Comparison of ENCODE assay signal across 26 cellular contexts in the genomic region with DNA sequence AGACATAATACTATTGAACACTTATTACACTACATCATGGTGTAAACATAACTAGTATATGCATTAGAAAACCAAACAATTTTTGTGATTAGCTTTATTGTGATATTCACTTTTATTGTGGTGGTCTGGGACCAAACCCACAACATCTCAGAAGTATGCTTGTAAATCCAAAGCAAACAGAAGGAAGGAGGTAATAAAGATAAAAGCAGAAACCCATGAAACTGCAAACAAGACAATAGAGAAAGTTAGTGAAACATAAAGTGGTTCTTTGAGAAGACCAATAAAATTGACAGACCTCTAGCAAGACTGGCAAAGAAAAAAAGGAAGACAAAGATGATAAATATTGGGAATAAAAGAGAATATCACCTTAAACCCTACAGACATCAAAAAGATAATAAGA.
"Had no signal": no experiment of that assay in that cellular context is flagged by ENCODE, and none has a peak within 500 bp of the region (broad histone marks: within the 10 kb centered on the region; RNA-seq: fewer than 3 reads in every experiment).

No MANE protein-coding gene starts in this region.

- H3K4me1 ChIP-seq: neural progenitor cell, parathyroid adenoma, psoas muscle, right lobe of liver, sigmoid colon, stomach, thyroid gland, tibial nerve, upper lobe of left lung, vagina had no signal

- H3K27me3 Mint-ChIP-seq: progenitor cell of endocrine pancreas; stimulated activated naive CD8-positive, alpha-beta T cell treated with anti-CD3 and anti-CD28 coated beads, Interleukin-15, Interleukin-2, amounts not matched to agents 100 ng/mL and 50 ng/mL, for 24 hours had no signal

- H3K27me3 ChIP-seq: neural progenitor cell, ovary, right lobe of liver, sigmoid colon, stomach, thyroid gland, tibial nerve, upper lobe of left lung, vagina had no signal

- H3K9me3 ChIP-seq: ovary, psoas muscle, right lobe of liver, thyroid gland, vagina had no signal

- DNase-seq: occipital lobe; ovary; psoas muscle; right cardiac atrium; right lobe of liver; sigmoid colon; small intestine; stimulated activated CD4-positive, alpha-beta T cell treated with anti-CD3 and anti-CD28 coated beads, Interleukin-15, amount 100 ng/mL, for 24 hours; stimulated activated CD4-positive, alpha-beta T cell treated with anti-CD3 and anti-CD28 coated beads, Interleukin-2, amount 100 ng/mL, for 24 hours; stimulated activated CD4-positive, alpha-beta T cell treated with anti-CD3 and anti-CD28 coated beads, Interleukin-2, amount 100 ng/mL, for 48 hours; stimulated activated CD4-positive, alpha-beta T cell treated with anti-CD3 and anti-CD28 coated beads, Interleukin-4, amount 100 ng/mL, for 24 hours; stimulated activated naive B cell treated with anti-CD40 and anti-IgM and Interleukin-4, amounts not matched to agents 10 μg/mL and 1 μg/mL and 100 μg/mL, for 72 hours; stimulated activated naive CD4-positive, alpha-beta T cell treated with Interleukin-2 at 50 U/mL for 16 hours; stomach; thyroid gland; trophoblast cell; upper lobe of left lung had no signal

- H3K27ac Mint-ChIP-seq: nephron; neural progenitor cell; progenitor cell of endocrine pancreas; stimulated activated effector memory CD8-positive, alpha-beta T cell treated with anti-CD3 and anti-CD28 coated beads, Interleukin-12 subunit alpha, Interleukin-12 subunit beta, amount 100 ng/mL, for 72 hours; stimulated activated naive B cell treated with anti-CD40 and anti-IgM and Interleukin-4, amounts not matched to agents 10 μg/mL and 1 μg/mL and 100 μg/mL, for 72 hours; stimulated activated naive CD8-positive, alpha-beta T cell treated with anti-CD3 and anti-CD28 coated beads, Interleukin-15, Interleukin-2, amounts not matched to agents 100 ng/mL and 50 ng/mL, for 24 hours had no signal

- H3K36me3 Mint-ChIP-seq: neural progenitor cell; stimulated activated effector memory CD8-positive, alpha-beta T cell treated with anti-CD3 and anti-CD28 coated beads, Interleukin-12 subunit alpha, Interleukin-12 subunit beta, amount 100 ng/mL, for 72 hours had no signal

- H3K4me3 Mint-ChIP-seq: nephron; neural progenitor cell; stimulated activated effector memory CD8-positive, alpha-beta T cell treated with anti-CD3 and anti-CD28 coated beads, Interleukin-12 subunit alpha, Interleukin-12 subunit beta, amount 100 ng/mL, for 72 hours; stimulated activated naive B cell treated with anti-CD40 and anti-IgM and Interleukin-4, amounts not matched to agents 10 μg/mL and 1 μg/mL and 100 μg/mL, for 72 hours; stimulated activated naive CD8-positive, alpha-beta T cell treated with anti-CD3 and anti-CD28 coated beads, Interleukin-15, Interleukin-2, amounts not matched to agents 100 ng/mL and 50 ng/mL, for 24 hours had no signal

- H3K36me3 ChIP-seq: neural progenitor cell, ovary, right lobe of liver, sigmoid colon, stomach, thoracic aorta, thyroid gland, tibial nerve, upper lobe of left lung, vagina had no signal

- H3K27ac ChIP-seq: neural progenitor cell, ovary, parathyroid adenoma, psoas muscle, right lobe of liver, sigmoid colon, stomach, thoracic aorta, thyroid gland, tibial nerve, upper lobe of left lung, vagina had no signal

- H3K4me3 ChIP-seq: neural progenitor cell, ovary, psoas muscle, right lobe of liver, sigmoid colon, stomach, thoracic aorta, thyroid gland, tibial nerve, upper lobe of left lung, vagina had no signal

- H3K4me1 Mint-ChIP-seq: nephron; neural progenitor cell; stimulated activated effector memory CD8-positive, alpha-beta T cell treated with anti-CD3 and anti-CD28 coated beads, Interleukin-12 subunit alpha, Interleukin-12 subunit beta, amount 100 ng/mL, for 72 hours; stimulated activated naive B cell treated with anti-CD40 and anti-IgM and Interleukin-4, amounts not matched to agents 10 μg/mL and 1 μg/mL and 100 μg/mL, for 72 hours had no signal

- ATAC-seq: psoas muscle; right cardiac atrium; right lobe of liver; stimulated activated effector memory CD8-positive, alpha-beta T cell treated with anti-CD3 and anti-CD28 coated beads, Interleukin-12 subunit alpha, Interleukin-12 subunit beta, amount 100 ng/mL, for 72 hours; stimulated activated naive B cell treated with anti-CD40 and anti-IgM and Interleukin-4, amounts not matched to agents 10 μg/mL and 1 μg/mL and 100 μg/mL, for 72 hours had no signal
